In the genomic region with DNA sequence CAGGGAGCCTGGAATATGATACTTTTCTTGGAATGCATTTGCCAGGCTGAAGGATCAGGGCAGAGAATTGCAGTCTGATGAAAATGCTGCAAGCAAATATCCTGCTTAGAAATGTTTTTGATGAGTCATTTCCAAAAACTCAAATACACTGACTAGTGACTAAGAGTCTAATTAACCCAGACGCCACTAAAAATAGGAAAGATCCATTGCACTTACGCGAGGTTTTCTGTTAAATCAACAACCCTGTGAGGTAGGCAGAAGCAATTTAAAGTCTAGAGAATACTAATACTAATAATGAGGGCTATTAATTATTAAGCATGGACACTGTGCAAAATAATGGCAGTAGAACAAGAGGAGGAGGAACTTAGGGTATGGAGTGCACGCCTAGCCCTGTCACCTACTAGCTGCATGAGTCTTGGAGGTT, we compare ENCODE assay signal across 10 cellular contexts.
A peak's percentile ranks its signal among the peaks of the same experiment; 100 is the strongest.
DNase-seq lines count a peak whose midpoint lies in the region; ATAC-seq, FAIRE-seq and TF ChIP-seq lines count a peak whose summit lies in the region.
"Had no signal": no experiment of that assay in that cellular context is flagged by ENCODE, and none has a peak within 500 bp of the region (broad histone marks: within the 10 kb centered on the region; RNA-seq: fewer than 3 reads in every experiment).

No MANE protein-coding gene starts in this region.

- TF ChIP-seq CTCF in RWPE1 (conservative IDR thresholded peaks at IDR 0.05; ENCODE audit: low read depth), result no peak

- H3K27ac ChIP-seq in RWPE1, result no peak overlapping the region
- H3K27ac ChIP-seq: lower lobe of right lung had no signal

- peak; percentile 73 for ATAC-seq in HG02943 (IDR thresholded peaks at IDR 0.05; ENCODE audit: low read depth, unreplicated experiment)
- ATAC-seq in HG02852 (IDR thresholded peaks at IDR 0.05; ENCODE audit: unreplicated experiment), result no peak

- CTCF ChIA-PET in RWPE1 (lab: Yijun Ruan, JAX), result no interaction called here

- no peak for DNase-seq in GM18507 (ENCODE audit: extremely low spot score, insufficient read length, low read depth)
- DNase-seq in RWPE1 (ENCODE audit: low spot score), result peak; percentile 75
- DNase-seq in lung microvascular endothelial cell (ENCODE audit: low read depth in 2 of 2), result peak; percentile 26 to 80
- no peak for DNase-seq in mucosa of gallbladder (ENCODE audit: low spot score)
- no peak for DNase-seq in NCI-H1105 treated with DMSO at 0.1 percent for 48 hours (lab: John Stamatoyannopoulos, UW)
- DNase-seq in activated CD4-positive, CD25-positive, alpha-beta regulatory T cell (lab: John Stamatoyannopoulos, UW), result no peak
- DNase-seq: lower lobe of right lung; NK-92 treated with Interleukin-12 subunit alpha and Interleukin-12 subunit beta, amount 100 ng/mL, for 24 hours had no signal

- POLR2A ChIA-PET in RWPE1 (lab: Yijun Ruan, JAX; ENCODE audit: low non-redundant PET), result no interaction called here

- FAIRE-seq in GM18507 (lab: Jason Lieb, UNC), result peak; percentile 18

Comparison
In these comparisons a context has a peak if more than half of its experiments do, and no peak if none do; other contexts are left out.
1. DNase-seq: peak in RWPE1 (single experiment) and lung microvascular endothelial cell (2 of 2); none in GM18507 (single experiment), mucosa of gallbladder (single experiment), NCI-H1105 treated with DMSO at 0.1 percent for 48 hours (single experiment) and activated CD4-positive, CD25-positive, alpha-beta regulatory T cell (0 of 4).